ENCODE assay signal across 14 cellular contexts in the genomic region with DNA sequence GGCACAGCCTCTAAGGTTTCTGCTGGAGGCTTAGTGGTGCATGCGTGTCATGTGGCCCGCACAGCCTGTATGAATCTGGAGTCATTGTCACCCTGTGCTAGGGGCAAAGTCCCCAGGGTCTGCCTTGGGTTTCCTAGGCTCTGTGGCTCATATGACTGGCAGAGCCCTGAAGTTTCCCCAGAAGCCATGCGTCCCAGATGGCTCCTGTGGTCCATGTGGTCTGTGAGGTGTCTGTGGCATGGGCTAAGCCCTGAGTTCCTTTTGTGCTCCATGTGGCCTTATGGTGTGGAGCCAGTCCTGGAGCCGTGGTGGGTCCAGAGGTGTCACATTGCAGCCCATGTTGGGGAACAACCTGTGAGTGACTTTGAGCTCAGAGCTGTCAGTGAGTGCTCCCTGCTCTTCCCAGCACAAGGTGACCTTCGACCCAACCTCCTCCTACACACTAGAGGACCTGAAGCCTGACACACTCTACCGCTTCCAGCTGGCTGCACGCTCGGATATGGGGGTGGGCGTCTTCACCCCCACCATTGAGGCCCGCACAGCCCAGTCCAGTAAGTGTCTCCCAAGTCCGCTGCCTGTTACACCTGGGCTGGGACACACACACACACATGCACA. TPM values are rescaled to one million over a fixed set of nuclear protein-coding genes. Genes with fewer than 3 reads are reported as not detected.
A peak's percentile ranks its signal among the peaks of the same experiment; 100 is the strongest.
DNase-seq lines count a peak whose midpoint lies in the region; ATAC-seq, FAIRE-seq and TF ChIP-seq lines count a peak whose summit lies in the region.
"Had no signal": no experiment of that assay in that cellular context is flagged by ENCODE, and none has a peak within 500 bp of the region (broad histone marks: within the 10 kb centered on the region; RNA-seq: fewer than 3 reads in every experiment).

No MANE protein-coding gene starts in this region.

- peaks cover 34 to 89% of the 10 kb centered on the region in 2 experiments for H3K27me3 ChIP-seq in K562 (ENCODE audit: control insufficient read depth in 2 of 2, insufficient read depth in 2 of 2, low read length in 2 of 2)
- H3K27me3 ChIP-seq in thyroid gland: no peaks in the 10 kb centered on the region
- H3K27me3 ChIP-seq: BLaER1 treated with 17β-estradiol and CSF1 and Interleukin-3, amounts not matched to agents 10 nM and 100 nM had no signal

- H3K79me2 ChIP-seq in K562 (ENCODE audit: control insufficient read depth, insufficient read depth, low read length): no peaks in the 10 kb centered on the region

- in situ Hi-C loops in K562 (cut with MboI): no loop called here

- no peaks in the 10 kb centered on the region for H3K4me1 Mint-ChIP-seq in activated naive CD8-positive, alpha-beta T cell treated with anti-CD3 and anti-CD28 coated beads for 36 hours
- H3K4me1 Mint-ChIP-seq: B cell had no signal

- 0 out of 4 replicates have a peak overlapping the region, but pooled peaks of 1 of the 2 experiments have one; percentile 20 for H3K9ac ChIP-seq in K562 (ENCODE audit: insufficient read depth in 1 of 2, low read depth in 2 of 2, low read length in 2 of 2)
- H3K9ac ChIP-seq: BLaER1 treated with 17β-estradiol and CSF1 and Interleukin-3, amounts not matched to agents 10 nM and 100 nM had no signal

- H3K9me3 ChIP-seq in K562 (replicated peaks; ENCODE audit: control insufficient read depth, insufficient read depth, low read depth, low read length): no peaks in the 10 kb centered on the region
- H3K9me3 ChIP-seq in thyroid gland: no peaks in the 10 kb centered on the region
- H3K9me3 ChIP-seq: BLaER1 treated with 17β-estradiol and CSF1 and Interleukin-3, amounts not matched to agents 10 nM and 100 nM; HAP-1 had no signal

- 13% methylated on average over 11 of the region's 11 CpGs for WGBS in K562 (ENCODE audit: insufficient coverage, low coverage, missing lambda C conversion rate)
- 89 to 90% methylated on average over 8 to 10 of the region's 11 CpGs for WGBS in thyroid gland, 2 donors

- no peak overlapping the region for H3K27ac ChIP-seq in K562 (ENCODE audit: extremely low read depth, low read depth, low read length)
- H3K27ac ChIP-seq in thyroid gland: no peak overlapping the region
- H3K27ac ChIP-seq: BLaER1 treated with 17β-estradiol and CSF1 and Interleukin-3, amounts not matched to agents 10 nM and 100 nM had no signal

- no peak overlapping the region for H3K4me3 ChIP-seq in K562
- no peak overlapping the region for H3K4me3 ChIP-seq in thyroid gland (replicated peaks in 1 of 3)
- H3K4me3 ChIP-seq: BLaER1 treated with 17β-estradiol and CSF1 and Interleukin-3, amounts not matched to agents 10 nM and 100 nM; GM12878; HAP-1 had no signal

- H3K27ac Mint-ChIP-seq in activated naive CD8-positive, alpha-beta T cell treated with anti-CD3 and anti-CD28 coated beads for 36 hours: no peak overlapping the region
- H3K27ac Mint-ChIP-seq: B cell; CD8-positive, alpha-beta T cell had no signal

- no peak overlapping the region for H3K4me2 ChIP-seq in K562 (ENCODE audit: insufficient read depth, low read length)
- H3K4me2 ChIP-seq: BLaER1 treated with 17β-estradiol and CSF1 and Interleukin-3, amounts not matched to agents 10 nM and 100 nM had no signal

- H4K20me1 ChIP-seq in K562 (replicated peaks; ENCODE audit: control insufficient read depth, insufficient read depth, low read length): peaks cover 15% of the 10 kb centered on the region
- H4K20me1 ChIP-seq: BLaER1 treated with 17β-estradiol and CSF1 and Interleukin-3, amounts not matched to agents 10 nM and 100 nM had no signal

- H3K4me1 ChIP-seq in K562 (replicated peaks in 1 of 2; ENCODE audit: control insufficient read depth in 2 of 2, insufficient read depth in 2 of 2, low read length in 2 of 2): peaks cover 0 to 12% of the 10 kb centered on the region in 2 experiments; a peak in 1 of 5 replicates
- peaks cover 0 to under 1% of the 10 kb centered on the region in 2 donors for H3K4me1 ChIP-seq in thyroid gland
- H3K4me1 ChIP-seq: HAP-1 had no signal

- TF ChIP-seq POLR2A in K562 (conservative IDR thresholded peaks at IDR 0.05) (no peak), thyroid gland (IDR thresholded peaks at IDR 0.05) (no peak)

- H3K36me3 ChIP-seq in K562 (ENCODE audit: control insufficient read depth, insufficient read depth, low read length): no peaks in the 10 kb centered on the region
- H3K36me3 ChIP-seq in thyroid gland: peaks cover 6 to 16% of the 10 kb centered on the region in 2 donors

- DNase-seq in K562 (ENCODE audit: extremely low read depth in 1 of 4, low spot score in 3 of 4) (no peak), left lobe of liver (ENCODE audit: low spot score) (no peak), myocyte (ENCODE audit: low read depth) (peak; percentile 94), thyroid gland (no peak)
- DNase-seq in activated naive CD8-positive, alpha-beta T cell treated with anti-CD3 and anti-CD28 coated beads for 36 hours: no peak
- DNase-seq: Calu3; CD8-positive, alpha-beta T cell; DMS79 treated with DMSO at 0.1 percent for 48 hours; EL had no signal

- ATAC-seq in K562 (no peak), left lobe of liver (peak; percentile 37), HG02610 (IDR thresholded peaks at IDR 0.05; ENCODE audit: unreplicated experiment) (no peak)
- ATAC-seq: CD8-positive, alpha-beta T cell had no signal

- no peaks in the 10 kb centered on the region for H3K9me3 Mint-ChIP-seq in activated naive CD8-positive, alpha-beta T cell treated with anti-CD3 and anti-CD28 coated beads for 36 hours
- H3K9me3 Mint-ChIP-seq: CD8-positive, alpha-beta T cell had no signal

- POLR2A ChIA-PET in K562 (lab: Yijun Ruan, JAX): no interaction called here

- no peak for FAIRE-seq in K562 (lab: Jason Lieb, UNC)
- FAIRE-seq: GM12878 had no signal

- CTCF ChIA-PET in K562 (lab: Yijun Ruan, JAX; ENCODE audit: low intra/inter-chr PET ratio): no interaction called here

- no peaks in the 10 kb centered on the region for H3K9me1 ChIP-seq in K562 (ENCODE audit: control insufficient read depth, insufficient read depth, low read length)

- no peaks in the 10 kb centered on the region for H3K27me3 Mint-ChIP-seq in activated naive CD8-positive, alpha-beta T cell treated with anti-CD3 and anti-CD28 coated beads for 36 hours
- H3K27me3 Mint-ChIP-seq: B cell had no signal

- no peak for TF ChIP-seq RAD21 in K562 (CRISPR knock-in tag; conservative IDR thresholded peaks at IDR 0.05 in 1 of 2, IDR thresholded peaks at IDR 0.05 in 1 of 2)

- BruUV-seq in K562 (replicated peaks; lab: Mats Ljungman, UMichigan): no TSS peak

- no peaks in the 10 kb centered on the region for H3K36me3 Mint-ChIP-seq in activated naive CD8-positive, alpha-beta T cell treated with anti-CD3 and anti-CD28 coated beads for 36 hours
- H3K36me3 Mint-ChIP-seq: CD8-positive, alpha-beta T cell had no signal

- no peak overlapping the region for H3K4me3 Mint-ChIP-seq in activated naive CD8-positive, alpha-beta T cell treated with anti-CD3 and anti-CD28 coated beads for 36 hours
- H3K4me3 Mint-ChIP-seq: B cell; CD8-positive, alpha-beta T cell had no signal

- no peak for TF ChIP-seq CTCF in K562 (IDR thresholded peaks at IDR 0.05 in 2 of 3, conservative IDR thresholded peaks at IDR 0.05 in 1 of 3; ENCODE audit: insufficient read depth in 2 of 3, low read depth in 1 of 3, low read length in 3 of 3)
- TF ChIP-seq CTCF in thyroid gland (IDR thresholded peaks at IDR 0.05): no peak

- intact Hi-C loops in K562 (cut with micrococcal nuclease): no loop called here
- intact Hi-C loops in thyroid gland (cut with DNase I): no loop called here

- no peak for TF ChIP-seq EP300 in K562 (IDR thresholded peaks at IDR 0.05; ENCODE audit: low read length)

- no peak overlapping the region for H2AFZ ChIP-seq in K562 (ENCODE audit: low read depth, low read length)

TF ChIP-seq in K562, 482 proteins besides CTCF, POLR2A, EP300 and RAD21 (continues in another document):
- no peak for TF ChIP-seq GABPA (tag; conservative IDR thresholded peaks at IDR 0.05; ENCODE audit: low read depth)
- TF ChIP-seq ZNF263 (CRISPR knock-in tag; IDR thresholded peaks at IDR 0.05; ENCODE audit: borderline replicate concordance): peak; percentile 76; the same call in 1 of the 2 replicates
- no peak for TF ChIP-seq TOE1 (IDR thresholded peaks at IDR 0.05; ENCODE audit: borderline replicate concordance)
- TF ChIP-seq TOE1 (CRISPR knock-in tag; IDR thresholded peaks at IDR 0.05; ENCODE audit: borderline replicate concordance, low read depth): no peak
- TF ChIP-seq CBFA2T3 (IDR thresholded peaks at IDR 0.05): no peak

RNA-seq across cellular contexts. Expression of a gene that starts 57.8 kb away (rescaled TPM):
- total RNA-seq in K562 (2011; cell fraction: chromatin; rRNA removed; ENCODE audit: low replicate concordance): 118 and 126 TPM in 2 replicates
- 43.2 and 43.6 TPM in 2 replicates for total RNA-seq in K562 (2011; cell fraction: nucleolus; rRNA removed)
- 47.6 and 48.7 TPM in 2 replicates for total RNA-seq in K562 (2011; cell fraction: nucleoplasm; rRNA removed)
- 15.6 and 16.0 TPM in 2 replicates for total RNA-seq in K562 (2014; rRNA removed)
- total RNA-seq in K562 (2014; rRNA removed; fragmentation: Illumina TruSeq; extraction: Trizol): 17.6 and 21.2 TPM in 2 replicates
- 13.1 and 14.3 TPM in 2 replicates for total RNA-seq in K562 (2015; rRNA removed; fragmentation: Illumina TruSeq; extraction: Trizol)
- 27.3 and 33.6 TPM in 2 replicates for total RNA-seq in K562 (2021)
- 12.5 and 20.8 TPM in 2 replicates for polyA plus RNA-seq in K562 (2011; rRNA removed)
- polyA plus RNA-seq in K562 (2011; cell fraction: cytosol; rRNA removed): 5.4 and 12.3 TPM in 2 replicates
- polyA plus RNA-seq in K562 (2011; cell fraction: nucleus; rRNA removed): 18.6 and 24.1 TPM in 2 replicates
- 17.2 and 34.3 TPM in 2 replicates for polyA plus RNA-seq in K562 (2012)
- polyA plus RNA-seq in K562 (2014; fragmentation: Illumina TruSeq; extraction: Trizol): 24.9 and 26.4 TPM in 2 replicates
- 10 to 100 TPM in 1 of 2 experiments, 1 to 10 TPM in 1; 3.6 to 12.1 TPM for polyA plus RNA-seq in K562 (2014; fragmentation: Nextera tagmentation; extraction: Ambion mirVana)
- 13.5 and 14.2 TPM in 2 replicates for polyA plus RNA-seq in K562 (2014; rRNA removed)
- polyA minus RNA-seq in K562 (2011; rRNA and poly(A)+ RNA removed): 26.9 and 40.0 TPM in 2 replicates
- polyA minus RNA-seq in K562 (2011; cell fraction: cytosol; rRNA and poly(A)+ RNA removed): 11.4 and 12.3 TPM in 2 replicates
- polyA minus RNA-seq in K562 (2011; cell fraction: nucleus; rRNA and poly(A)+ RNA removed): 8.6 and 19.7 TPM in 2 replicates
- total RNA-seq in left lobe of liver: 21.9 TPM
- total RNA-seq in myocyte: 27.7 and 31.2 TPM in 2 replicates
- 34.6 TPM for polyA plus RNA-seq in myocyte (2012)
- total RNA-seq in thyroid gland: 10 to 100 TPM; 28.2 to 50.8 (median 38.0) TPM
- 10 to 100 TPM; 24.9 to 26.0 TPM for total RNA-seq in activated naive CD8-positive, alpha-beta T cell treated with anti-CD3 and anti-CD28 coated beads for 36 hours
